ENCODE assay signal across 8 cellular contexts in genomic region chr9:131095666-131096489, GRCh38. TPM values are rescaled to one million over a fixed set of nuclear protein-coding genes. Genes with fewer than 3 reads are reported as not detected.
DNase-seq lines count a peak whose midpoint lies in the region; ATAC-seq and TF ChIP-seq lines count a peak whose summit lies in the region.

No MANE protein-coding gene starts in this region.

- POLR2A ChIA-PET in CD4-positive, alpha-beta T cell (lab: Charles Lee): no interaction called here

- no peak for ATAC-seq in CD4-positive, alpha-beta T cell (ENCODE audit: poor library complexity)
- ATAC-seq in activated T-cell treated with anti-CD3 and anti-CD28 coated beads, Interleukin-2, amount 50 U/mL, for 4 hours: peak; percentile 61 to 62
- no peak for ATAC-seq in HG02763 (IDR thresholded peaks at IDR 0.05; ENCODE audit: unreplicated experiment)
- ATAC-seq in HG02852 (IDR thresholded peaks at IDR 0.05; ENCODE audit: unreplicated experiment): no peak

- peak in 1 of 10 experiments; percentile 3 for DNase-seq in CD4-positive, alpha-beta T cell
- DNase-seq in KBM-7 (peak; percentile 64), germinal center (ENCODE audit: low spot score) (peak; percentile 34), posterior cingulate gyrus (peak; percentile 40 to 96 (median 69))
- no peak for DNase-seq in activated T-cell treated with anti-CD3 and anti-CD28 coated beads, Interleukin-2, amount 50 U/mL, for 4 hours
- DNase-seq in activated CD4-positive, CD25-positive, alpha-beta regulatory T cell (lab: John Stamatoyannopoulos, UW): no peak

- H3K9me3 ChIP-seq in CD4-positive, alpha-beta T cell (ENCODE audit: control insufficient read depth, low read length): no peaks in the 10 kb centered on the region

- in situ Hi-C loops in KBM-7 (cut with MboI; ENCODE audit: low pct_unique_long_range_greater_than_20kb, low sequenced_read_pairs): no loop called here

- CTCF ChIA-PET in CD4-positive, alpha-beta T cell (lab: Charles Lee): no interaction called here

- no peak overlapping the region for H3K27ac Mint-ChIP-seq in CD4-positive, alpha-beta T cell

- intact Hi-C loops in CD4-positive, alpha-beta T cell (cut with DNase I, micrococcal nuclease): no loop called here
- intact Hi-C loops in posterior cingulate gyrus (cut with DNase I): loop anchor here (1.0 kb wide), 1 partner anchor 16 kb away; no protein-coding TSS in a partner anchor

- peaks cover 30% of the 10 kb centered on the region for H3K27me3 ChIP-seq in CD4-positive, alpha-beta T cell (ENCODE audit: control insufficient read depth, insufficient read depth, low read length)

- no peaks in the 10 kb centered on the region for H3K9me3 Mint-ChIP-seq in CD4-positive, alpha-beta T cell
- no peaks in the 10 kb centered on the region for H3K9me3 Mint-ChIP-seq in activated T-cell treated with anti-CD3 and anti-CD28 coated beads, Interleukin-2, amount 50 U/mL, for 4 hours

- H3K27me3 Mint-ChIP-seq in CD4-positive, alpha-beta T cell: peaks cover 40% of the 10 kb centered on the region
- peaks cover 33% of the 10 kb centered on the region for H3K27me3 Mint-ChIP-seq in activated T-cell treated with anti-CD3 and anti-CD28 coated beads, Interleukin-2, amount 50 U/mL, for 4 hours (ENCODE audit: low read depth)

- H3K4me3 Mint-ChIP-seq in CD4-positive, alpha-beta T cell: peak overlapping the region; percentile 43
- H3K4me3 Mint-ChIP-seq in activated T-cell treated with anti-CD3 and anti-CD28 coated beads, Interleukin-2, amount 50 U/mL, for 4 hours: peak overlapping the region; percentile 50

- no peak overlapping the region for H3K27ac ChIP-seq in CD4-positive, alpha-beta T cell (ENCODE audit: low read depth, low read length)

- H3K36me3 Mint-ChIP-seq in CD4-positive, alpha-beta T cell (ENCODE audit: low read depth): no peaks in the 10 kb centered on the region
- no peaks in the 10 kb centered on the region for H3K36me3 Mint-ChIP-seq in activated T-cell treated with anti-CD3 and anti-CD28 coated beads, Interleukin-2, amount 50 U/mL, for 4 hours (ENCODE audit: insufficient read depth)

- H3K4me1 Mint-ChIP-seq in CD4-positive, alpha-beta T cell (ENCODE audit: low read depth): peaks cover 9% of the 10 kb centered on the region
- peaks cover 11% of the 10 kb centered on the region for H3K4me1 Mint-ChIP-seq in activated T-cell treated with anti-CD3 and anti-CD28 coated beads, Interleukin-2, amount 50 U/mL, for 4 hours (ENCODE audit: low read depth)

- TF ChIP-seq CTCF in CD4-positive, alpha-beta T cell (IDR thresholded peaks at IDR 0.05): no peak

RNA-seq across cellular contexts. Expression of gene AIF1L, which starts 0.5 kb away (rescaled TPM):
- total RNA-seq in CD4-positive, alpha-beta T cell: not detected
- total RNA-seq in activated T-cell treated with anti-CD3 and anti-CD28 coated beads, Interleukin-2, amount 50 U/mL, for 4 hours: 1 to 10 TPM in 1 of 3 donors, under 1 TPM in 2; 0.13 to 2.0 (median 0.27) TPM

RNA-seq across cellular contexts. Expression of gene NUP214, which starts 29.5 kb away (rescaled TPM):
- total RNA-seq in CD4-positive, alpha-beta T cell: 100 to 1,000 TPM; 105 to 107 TPM
- 10 to 100 TPM; 69.7 to 78.6 (median 76.3) TPM for total RNA-seq in activated T-cell treated with anti-CD3 and anti-CD28 coated beads, Interleukin-2, amount 50 U/mL, for 4 hours

Comparison
In these comparisons a context has a peak if more than half of its experiments do, and no peak if none do; other contexts are left out.
1. ATAC-seq: peak in activated T-cell treated with anti-CD3 and anti-CD28 coated beads, Interleukin-2, amount 50 U/mL, for 4 hours (2 of 2); none in CD4-positive, alpha-beta T cell (single experiment), HG02763 (single experiment) and HG02852 (single experiment).
2. DNase-seq: peak in KBM-7 (single experiment), germinal center (single experiment) and posterior cingulate gyrus (10 of 10); none in activated T-cell treated with anti-CD3 and anti-CD28 coated beads, Interleukin-2, amount 50 U/mL, for 4 hours (single experiment) and activated CD4-positive, CD25-positive, alpha-beta regulatory T cell (0 of 4).